In genomic region chr18:21903688-21904087, GRCh38 we compare ENCODE assay signal across 20 cellular contexts.
DNase-seq lines count a peak whose midpoint lies in the region; ATAC-seq and TF ChIP-seq lines count a peak whose summit lies in the region.
"Had no signal": no experiment of that assay in that cellular context is flagged by ENCODE, and none has a peak within 500 bp of the region (broad histone marks: within the 10 kb centered on the region; RNA-seq: fewer than 3 reads in every experiment).

No MANE protein-coding gene starts in this region.

- no peak overlapping the region for H3K4me3 ChIP-seq in hepatocyte
- H3K4me3 ChIP-seq: BLaER1 treated with 17β-estradiol and CSF1 and Interleukin-3, amounts not matched to agents 10 nM and 100 nM; GM23338 had no signal

- H3K36me3 Mint-ChIP-seq in activated naive CD4-positive, alpha-beta T cell treated with anti-CD3 and anti-CD28 coated beads, Interleukin-2, amount 50 U/mL, for 24 hours, result no peaks in the 10 kb centered on the region
- no peaks in the 10 kb centered on the region for H3K36me3 Mint-ChIP-seq in activated naive CD4-positive, alpha-beta T cell treated with anti-CD3 and anti-CD28 coated beads for 36 hours (ENCODE audit: low read depth)
- H3K36me3 Mint-ChIP-seq: CD14-positive monocyte; CD8-positive, alpha-beta memory T cell had no signal

- no peaks in the 10 kb centered on the region for H3K27me3 ChIP-seq in hepatocyte
- H3K27me3 ChIP-seq: BE2C; BLaER1 treated with 17β-estradiol and CSF1 and Interleukin-3, amounts not matched to agents 10 nM and 100 nM had no signal

- H3K4me3 Mint-ChIP-seq in activated naive CD4-positive, alpha-beta T cell treated with anti-CD3 and anti-CD28 coated beads, Interleukin-2, amount 50 U/mL, for 24 hours, result no peak overlapping the region
- no peak overlapping the region for H3K4me3 Mint-ChIP-seq in activated naive CD4-positive, alpha-beta T cell treated with anti-CD3 and anti-CD28 coated beads for 36 hours
- H3K4me3 Mint-ChIP-seq: CD14-positive monocyte; CD4-positive, alpha-beta T cell; CD8-positive, alpha-beta memory T cell; GM23338; H9 had no signal

- no peak overlapping the region for H3K27ac ChIP-seq in hepatocyte
- H3K27ac ChIP-seq: 22Rv1; BLaER1 treated with 17β-estradiol and CSF1 and Interleukin-3, amounts not matched to agents 10 nM and 100 nM had no signal

- no peaks in the 10 kb centered on the region for H3K9me3 ChIP-seq in hepatocyte (ENCODE audit: low read depth)
- H3K9me3 ChIP-seq: BE2C; BLaER1 treated with 17β-estradiol and CSF1 and Interleukin-3, amounts not matched to agents 10 nM and 100 nM had no signal

- H3K36me3 ChIP-seq in hepatocyte (replicated peaks; ENCODE audit: insufficient read depth, low read depth), result no peaks in the 10 kb centered on the region
- H3K36me3 ChIP-seq: BE2C; BLaER1 treated with 17β-estradiol and CSF1 and Interleukin-3, amounts not matched to agents 10 nM and 100 nM had no signal

- peaks cover 2% of the 10 kb centered on the region for H3K79me2 ChIP-seq in hepatocyte

- no peaks in the 10 kb centered on the region for H4K20me1 ChIP-seq in hepatocyte (ENCODE audit: insufficient read depth, poor library complexity, severe bottlenecking)
- H4K20me1 ChIP-seq: BLaER1 treated with 17β-estradiol and CSF1 and Interleukin-3, amounts not matched to agents 10 nM and 100 nM had no signal

- peak overlapping the region; percentile 37 for H3K27ac Mint-ChIP-seq in activated naive CD4-positive, alpha-beta T cell treated with anti-CD3 and anti-CD28 coated beads, Interleukin-2, amount 50 U/mL, for 24 hours
- no peak overlapping the region for H3K27ac Mint-ChIP-seq in activated naive CD4-positive, alpha-beta T cell treated with anti-CD3 and anti-CD28 coated beads for 36 hours
- H3K27ac Mint-ChIP-seq: CD4-positive, alpha-beta T cell; CD8-positive, alpha-beta memory T cell; GM23338; H9 had no signal

- ATAC-seq in omental fat pad (ENCODE audit: low FRiP score) (peak; percentile 59), GM19463 (IDR thresholded peaks at IDR 0.05; ENCODE audit: unreplicated experiment) (no peak), GM21528 (IDR thresholded peaks at IDR 0.05; ENCODE audit: low FRiP score, unreplicated experiment) (no peak), HG03097 (IDR thresholded peaks at IDR 0.05; ENCODE audit: low FRiP score, unreplicated experiment) (no peak)
- ATAC-seq: GM23338, HCT116 had no signal

- H3K4me1 ChIP-seq in hepatocyte (ENCODE audit: insufficient read depth), result peaks cover 22% of the 10 kb centered on the region
- H3K4me1 ChIP-seq: BE2C; BLaER1 treated with 17β-estradiol and CSF1 and Interleukin-3, amounts not matched to agents 10 nM and 100 nM had no signal

- H3K4me2 ChIP-seq in hepatocyte, result no peak overlapping the region
- H3K4me2 ChIP-seq: BLaER1 treated with 17β-estradiol and CSF1 and Interleukin-3, amounts not matched to agents 10 nM and 100 nM; GM23338 had no signal

- H3K9me2 ChIP-seq in hepatocyte (replicated peaks; ENCODE audit: insufficient read depth), result no peaks in the 10 kb centered on the region

- no peaks in the 10 kb centered on the region for H3K4me1 Mint-ChIP-seq in activated naive CD4-positive, alpha-beta T cell treated with anti-CD3 and anti-CD28 coated beads, Interleukin-2, amount 50 U/mL, for 24 hours
- H3K4me1 Mint-ChIP-seq in activated naive CD4-positive, alpha-beta T cell treated with anti-CD3 and anti-CD28 coated beads for 36 hours (ENCODE audit: low read depth), result no peaks in the 10 kb centered on the region
- H3K4me1 Mint-ChIP-seq: CD14-positive monocyte; CD8-positive, alpha-beta memory T cell; GM23338; H9 had no signal

- intact Hi-C loops in activated naive CD4-positive, alpha-beta T cell treated with anti-CD3 and anti-CD28 coated beads for 36 hours (cut with micrococcal nuclease), result no loop called here

- peaks cover 10% of the 10 kb centered on the region for H3K27me3 Mint-ChIP-seq in activated naive CD4-positive, alpha-beta T cell treated with anti-CD3 and anti-CD28 coated beads, Interleukin-2, amount 50 U/mL, for 24 hours
- no peaks in the 10 kb centered on the region for H3K27me3 Mint-ChIP-seq in activated naive CD4-positive, alpha-beta T cell treated with anti-CD3 and anti-CD28 coated beads for 36 hours (ENCODE audit: low read depth)

- TF ChIP-seq CTCF in hepatocyte (IDR thresholded peaks at IDR 0.05; ENCODE audit: poor library complexity), result no peak
- TF ChIP-seq CTCF in omental fat pad (IDR thresholded peaks at IDR 0.05), result no peak

- no peak for DNase-seq in activated naive CD4-positive, alpha-beta T cell treated with anti-CD3 and anti-CD28 coated beads for 36 hours
- DNase-seq in hepatocyte (ENCODE audit: low spot score), result peak; percentile 52
- DNase-seq in omental fat pad (ENCODE audit: low spot score), result no peak
- DNase-seq in D341Med (ENCODE audit: low spot score), result no peak
- DNase-seq: AML-193; BE2C; CD4-positive, alpha-beta T cell; CD8-positive, alpha-beta memory T cell; DMS53; DMS79 treated with DMSO at 0.1 percent for 48 hours; H9 had no signal

- WGBS in hepatocyte (ENCODE audit: low lambda C conversion rate, missing lambda C conversion rate), result 51% methylated on average over 6 of the region's 6 CpGs

- no peak overlapping the region for H2AFZ ChIP-seq in hepatocyte
- H2AFZ ChIP-seq: GM23338 had no signal

- CTCF ChIA-PET in activated naive CD4-positive, alpha-beta T cell treated with anti-CD3 and anti-CD28 coated beads for 36 hours (lab: Charles Lee), result interaction anchor here (1.1 kb wide), 2 partner anchors 54 to 56 kb away, joined by 3 to 4 read pairs; no protein-coding TSS in a partner anchor

- H3K9me3 Mint-ChIP-seq in activated naive CD4-positive, alpha-beta T cell treated with anti-CD3 and anti-CD28 coated beads, Interleukin-2, amount 50 U/mL, for 24 hours, result no peaks in the 10 kb centered on the region
- no peaks in the 10 kb centered on the region for H3K9me3 Mint-ChIP-seq in activated naive CD4-positive, alpha-beta T cell treated with anti-CD3 and anti-CD28 coated beads for 36 hours
- H3K9me3 Mint-ChIP-seq: CD4-positive, alpha-beta T cell; CD8-positive, alpha-beta memory T cell; GM23338; H9 had no signal
